Comparison of ENCODE assay signal across 23 cellular contexts in genomic region chr6:89978749-89979145, GRCh38.
DNase-seq lines count a peak whose midpoint lies in the region; ATAC-seq and TF ChIP-seq lines count a peak whose summit lies in the region.
"Had no signal": no experiment of that assay in that cellular context is flagged by ENCODE, and none has a peak within 500 bp of the region (broad histone marks: within the 10 kb centered on the region; RNA-seq: fewer than 3 reads in every experiment).

No MANE protein-coding gene starts in this region.

- TF ChIP-seq RAD21 in IMR-90 (IDR thresholded peaks at IDR 0.05; ENCODE audit: low read length): no peak

- H3K9me3 ChIP-seq in IMR-90 (ENCODE audit: control insufficient read depth, insufficient read depth, low read length) (no peaks in the 10 kb centered on the region), WERI-Rb-1 (ENCODE audit: severe bottlenecking) (peaks cover 3% of the 10 kb centered on the region), neuronal stem cell (replicated peaks in 1 of 2; ENCODE audit: control insufficient read depth in 2 of 2, insufficient read depth in 1 of 2, low read depth in 1 of 2, low read length in 2 of 2) (no peaks in the 10 kb centered on the region)
- H3K9me3 ChIP-seq: adrenal gland, BLaER1, body of pancreas, left lung, tibial artery had no signal

- POLR2A ChIA-PET in IMR-90 (lab: Charles Lee; ENCODE audit: unreplicated experiment): no interaction called here

- no peak overlapping the region for H2AK9ac ChIP-seq in IMR-90 (replicated peaks; ENCODE audit: low read depth, low read length, poor library complexity)

- no peaks in the 10 kb centered on the region for H3K36me3 ChIP-seq in IMR-90 (ENCODE audit: control insufficient read depth, insufficient read depth, low read length)
- H3K36me3 ChIP-seq in WERI-Rb-1: no peaks in the 10 kb centered on the region
- H3K36me3 ChIP-seq in neuronal stem cell (replicated peaks in 1 of 2; ENCODE audit: control insufficient read depth in 2 of 2, insufficient read depth in 2 of 2, low read length in 2 of 2): no peaks in the 10 kb centered on the region
- H3K36me3 ChIP-seq: adrenal gland, left lung, tibial artery had no signal

- no peak for TF ChIP-seq POLR2A in IMR-90 (IDR thresholded peaks at IDR 0.05; ENCODE audit: low read depth, low read length)

- dilution Hi-C loops in IMR-90 (cut with HindIII; ENCODE audit: low sequenced_read_pairs, unreplicated experiment): no loop called here

- WGBS in IMR-90 (ENCODE audit: extremely low coverage in 2 of 2, insufficient read length in 1 of 2), 2 experiments: no CpG with 5 or more reads among the region's 5 CpGs
- WGBS in neuronal stem cell (ENCODE audit: extremely low coverage in 2 of 2, insufficient read length in 2 of 2, insufficient replicate concordance in 1 of 2), 2 donors: no CpG with 5 or more reads among the region's 5 CpGs

- H2BK20ac ChIP-seq in IMR-90 (ENCODE audit: low read depth, low read length): 0 out of 2 replicates have a peak overlapping the region, but pooled peaks have one; percentile 17

- H2AK5ac ChIP-seq in IMR-90 (ENCODE audit: low read depth, low read length) (no peak overlapping the region), neuronal stem cell (ENCODE audit: low read depth, low read length) (no peak overlapping the region)

- in situ Hi-C loops in IMR-90 (cut with MboI; ENCODE audit: low sequenced_read_pairs): loop anchor here (10.0 kb wide), 2 partner anchors 116 to 306 kb away; no protein-coding TSS in a partner anchor

- H3K18ac ChIP-seq in IMR-90 (ENCODE audit: low read depth, low read length) (peak overlapping the region; percentile 58; the same call in 1 of the 2 replicates), neuronal stem cell (ENCODE audit: low read length) (no peak overlapping the region)

- H3K4me2 ChIP-seq in IMR-90 (ENCODE audit: low read depth, low read length): peak overlapping the region; percentile 40; the same call in 1 of the 2 replicates
- H3K4me2 ChIP-seq in neuronal stem cell (ENCODE audit: insufficient read depth, low read length, poor library complexity, severe bottlenecking): no peak overlapping the region
- H3K4me2 ChIP-seq: BLaER1, PC-9 had no signal

- H2BK15ac ChIP-seq in IMR-90 (ENCODE audit: low read depth, low read length): no peak overlapping the region
- no peak overlapping the region for H2BK15ac ChIP-seq in neuronal stem cell (ENCODE audit: low read length)

- H3K23ac ChIP-seq in IMR-90 (ENCODE audit: low read depth, low read length) (no peak overlapping the region), neuronal stem cell (ENCODE audit: low read depth, low read length, poor library complexity) (no peak overlapping the region)

- peak; percentile 50 for DNase-seq in DMS153 (lab: John Stamatoyannopoulos, UW)
- no peak for DNase-seq in IMR-90
- no peak for DNase-seq in WERI-Rb-1
- no peak for DNase-seq in neuronal stem cell (ENCODE audit: low spot score)
- DNase-seq in glomerular visceral epithelial cell (ENCODE audit: extremely low spot score): no peak
- no peak for DNase-seq in NCI-H2081 (lab: John Stamatoyannopoulos, UW)
- DNase-seq: activated naive CD4-positive, alpha-beta T cell treated with Interleukin-2 at 50 U/mL for 16 hours; body of pancreas; GF-D8; left lung; mesenchymal stem cell; NCI-H510A; NK-92 treated with Interleukin-12 subunit alpha and Interleukin-12 subunit beta, amount 100 ng/mL, for 24 hours; PC-9; stimulated activated CD8-positive, alpha-beta memory T cell treated with anti-CD3 and anti-CD28 coated beads, Interleukin-4, amount 100 ng/mL, for 48 hours; SW 1271; T-helper 9 cell; tibial artery had no signal

- H3K27ac ChIP-seq in IMR-90 (ENCODE audit: insufficient read depth, low read length): no peak overlapping the region
- peak overlapping the region; percentile 74 for H3K27ac ChIP-seq in WERI-Rb-1
- no peak overlapping the region for H3K27ac ChIP-seq in neuronal stem cell (replicated peaks; ENCODE audit: low read length)
- H3K27ac ChIP-seq: adrenal gland, BLaER1, body of pancreas, PC-9, tibial artery had no signal

- no peaks in the 10 kb centered on the region for H3K27me3 ChIP-seq in IMR-90 (ENCODE audit: control insufficient read depth, insufficient read depth, low read length)
- H3K27me3 ChIP-seq in WERI-Rb-1 (ENCODE audit: insufficient read depth, low read depth, severe bottlenecking): no peaks in the 10 kb centered on the region
- H3K27me3 ChIP-seq in neuronal stem cell (ENCODE audit: control insufficient read depth in 3 of 3, insufficient read depth in 3 of 3, low read depth in 1 of 3, low read length in 3 of 3): no peaks in the 10 kb centered on the region
- H3K27me3 ChIP-seq: adrenal gland, BLaER1, body of pancreas, left lung, tibial artery had no signal

- H3K4me1 ChIP-seq in IMR-90 (ENCODE audit: control insufficient read depth, insufficient read depth, low read length) (peaks cover 4% of the 10 kb centered on the region; the same call in 1 of the 2 replicates), neuronal stem cell (ENCODE audit: control insufficient read depth in 2 of 2, insufficient read depth in 1 of 2, low read depth in 1 of 2, low read length in 2 of 2) (peaks cover 13 to 25% of the 10 kb centered on the region in 2 donors)
- H3K4me1 ChIP-seq: body of pancreas had no signal

- no TSS peak for BruUV-seq in IMR-90 (replicated peaks; lab: Mats Ljungman, UMichigan)

- H3K9me1 ChIP-seq in IMR-90 (ENCODE audit: insufficient read depth, low read length): no peaks in the 10 kb centered on the region; the same call in 1 of the 2 replicates

- no peak overlapping the region for H2BK12ac ChIP-seq in neuronal stem cell (ENCODE audit: low read length)

- H3K56ac ChIP-seq in IMR-90 (ENCODE audit: extremely low read depth, insufficient read depth, low read length): no peak overlapping the region

- no peak overlapping the region for H3K14ac ChIP-seq in IMR-90 (replicated peaks; ENCODE audit: low read depth, low read length)
- H3K14ac ChIP-seq in neuronal stem cell (ENCODE audit: low read length): no peak overlapping the region

- 0 out of 2 replicates have a peak overlapping the region, but pooled peaks have one; percentile 50 for H4K5ac ChIP-seq in IMR-90 (ENCODE audit: low read depth, low read length)

- H4K91ac ChIP-seq in IMR-90 (ENCODE audit: insufficient read depth, low read depth, low read length) (no peak overlapping the region), neuronal stem cell (ENCODE audit: low read depth, low read length, poor library complexity) (no peak overlapping the region)

- H4K8ac ChIP-seq in IMR-90 (ENCODE audit: low read depth in 2 of 2, low read length in 2 of 2): no peak overlapping the region
- no peak overlapping the region for H4K8ac ChIP-seq in neuronal stem cell (ENCODE audit: low read depth, low read length)

- H2BK120ac ChIP-seq in IMR-90 (ENCODE audit: low read depth, low read length) (no peak overlapping the region), neuronal stem cell (ENCODE audit: low read depth, low read length) (no peak overlapping the region)

- CTCF ChIA-PET in IMR-90 (lab: Yijun Ruan, JAX): no interaction called here

- H3K4ac ChIP-seq in IMR-90 (ENCODE audit: low read depth, low read length) (no peak overlapping the region), neuronal stem cell (ENCODE audit: low read length) (no peak overlapping the region)

- H2AFZ ChIP-seq in IMR-90 (replicated peaks; ENCODE audit: low read length, poor library complexity) (no peak overlapping the region), neuronal stem cell (ENCODE audit: low read length) (peak overlapping the region; percentile 27)
- H2AFZ ChIP-seq: PC-9 had no signal

- H3K4me3 ChIP-seq in IMR-90 (ENCODE audit: insufficient read depth, low read depth, low read length) (no peak overlapping the region), WERI-Rb-1 (ENCODE audit: low read depth, low read length) (no peak overlapping the region), neuronal stem cell (ENCODE audit: low read length in 2 of 2) (no peak overlapping the region)
- H3K4me3 ChIP-seq: adrenal gland, BLaER1, body of pancreas, left lung, PC-9, tibial artery had no signal

- TF ChIP-seq CTCF in IMR-90 (conservative IDR thresholded peaks at IDR 0.05; ENCODE audit: low read depth, low read length) (no peak), WERI-Rb-1 (IDR thresholded peaks at IDR 0.05; ENCODE audit: low read depth, low read length) (no peak)

- intact Hi-C loops in IMR-90 (cut with micrococcal nuclease): no loop called here

- H2BK5ac ChIP-seq in IMR-90 (ENCODE audit: low read depth, low read length, poor library complexity, severe bottlenecking): no peak overlapping the region
- no peak overlapping the region for H2BK5ac ChIP-seq in neuronal stem cell (ENCODE audit: low read length)

- ATAC-seq in IMR-90 (ENCODE audit: low read depth) (no peak), GM21717 (IDR thresholded peaks at IDR 0.05; ENCODE audit: unreplicated experiment) (no peak)
- ATAC-seq: HepG2, Right ventricle myocardium inferior had no signal

- H3K79me1 ChIP-seq in IMR-90 (ENCODE audit: low read depth in 1 of 2, low read length in 2 of 2) (no peaks in the 10 kb centered on the region), neuronal stem cell (ENCODE audit: low read depth, low read length) (no peaks in the 10 kb centered on the region)

- H4K20me1 ChIP-seq in IMR-90 (ENCODE audit: insufficient read depth, low read length): no peaks in the 10 kb centered on the region

- H3K9ac ChIP-seq in IMR-90 (ENCODE audit: low read depth, low read length) (peak overlapping the region; percentile 12; the same call in 1 of the 2 replicates), neuronal stem cell (ENCODE audit: low read depth, low read length, poor library complexity) (no peak overlapping the region)
- H3K9ac ChIP-seq: BLaER1 had no signal

TF ChIP-seq in IMR-90, 13 proteins besides CTCF, POLR2A, EP300 and RAD21 (continues in another document):
- no peak for TF ChIP-seq MAFK (IDR thresholded peaks at IDR 0.05; ENCODE audit: low read depth, low read length)
- TF ChIP-seq USF2 (IDR thresholded peaks at IDR 0.05; ENCODE audit: low read depth, low read length): no peak
- no peak for TF ChIP-seq FOS (IDR thresholded peaks at IDR 0.05; ENCODE audit: low read depth, low read length)
- no peak for TF ChIP-seq CHD1 (IDR thresholded peaks at IDR 0.05; ENCODE audit: low read depth, low read length)
- TF ChIP-seq CEBPB (IDR thresholded peaks at IDR 0.05; ENCODE audit: low read depth, low read length): no peak
- no peak for TF ChIP-seq MAZ (IDR thresholded peaks at IDR 0.05; ENCODE audit: borderline replicate concordance, low read depth, low read length)
- TF ChIP-seq NFE2L2 (IDR thresholded peaks at IDR 0.05; ENCODE audit: low read depth, low read length): no peak
- no peak for TF ChIP-seq SMC3 (IDR thresholded peaks at IDR 0.05; ENCODE audit: low read depth, low read length)
